ENCODE assay signal across 18 cellular contexts in the genomic region with DNA sequence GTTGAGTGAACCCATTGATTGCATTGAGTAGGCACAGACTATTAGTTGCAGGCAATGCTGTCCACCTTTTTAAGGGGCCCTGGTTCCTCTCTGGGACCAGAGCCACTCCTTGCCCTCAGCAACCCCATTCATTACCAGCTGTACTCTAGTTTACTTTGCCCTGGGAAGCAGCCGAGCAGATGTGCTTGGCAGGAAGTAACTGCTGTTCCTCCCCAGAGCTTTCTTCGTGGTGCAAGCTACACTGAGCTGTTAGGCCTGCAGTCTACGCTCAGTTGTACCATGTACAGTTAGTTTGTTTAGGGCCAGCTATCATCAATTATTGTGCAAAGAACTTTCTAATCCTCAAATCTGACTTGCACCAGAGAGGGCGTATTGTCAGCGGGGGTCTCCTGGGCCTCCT. TPM values are rescaled to one million over a fixed set of nuclear protein-coding genes. Genes with fewer than 3 reads are reported as not detected.
DNase-seq lines count a peak whose midpoint lies in the region; ATAC-seq and TF ChIP-seq lines count a peak whose summit lies in the region.
"Had no signal": no experiment of that assay in that cellular context is flagged by ENCODE, and none has a peak within 500 bp of the region (broad histone marks: within the 10 kb centered on the region; RNA-seq: fewer than 3 reads in every experiment).

No MANE protein-coding gene starts in this region.

- peaks cover 11% of the 10 kb centered on the region for H3K4me1 ChIP-seq in OCI-LY7 (ENCODE audit: insufficient read depth, low read length, poor library complexity, severe bottlenecking)
- H3K4me1 ChIP-seq: BE2C, psoas muscle had no signal

- H3K36me3 ChIP-seq in OCI-LY7 (ENCODE audit: insufficient read depth, low read length): no peaks in the 10 kb centered on the region
- H3K36me3 ChIP-seq: BE2C, MG63, spleen, upper lobe of left lung had no signal

- H4K20me1 ChIP-seq in OCI-LY7 (ENCODE audit: insufficient read depth, low read length): no peaks in the 10 kb centered on the region

- peak overlapping the region; percentile 6; the same call in 1 of the 2 replicates for H3K4me2 ChIP-seq in OCI-LY7 (ENCODE audit: low read length)

- H2AFZ ChIP-seq in OCI-LY7 (ENCODE audit: low read length): peak overlapping the region; percentile 65; the same call in 1 of the 2 replicates

- no TSS peak for BruUV-seq in OCI-LY7 (replicated peaks; lab: Mats Ljungman, UMichigan)

- peak; percentile 17 to 56 for ATAC-seq in left cardiac atrium
- ATAC-seq in GM21390 (IDR thresholded peaks at IDR 0.05; ENCODE audit: unreplicated experiment): no peak

- no peaks in the 10 kb centered on the region for H3K79me2 ChIP-seq in OCI-LY7 (ENCODE audit: insufficient read depth, low read depth, low read length)

- POLR2A ChIA-PET in OCI-LY7 (lab: Charles Lee): interaction anchor here (0.5 to 0.9 kb wide), 3 partner anchors 19 to 57 kb away, joined by 3 to 4 read pairs (median 3); no protein-coding TSS in a partner anchor

- intact Hi-C loops in OCI-LY7 (cut with micrococcal nuclease; ENCODE audit: unreplicated experiment) (loop anchor here (2.0 to 10.0 kb wide), 3 partner anchors 73 to 495 kb away; partner anchors contain the start of gene KIF14), left cardiac atrium (cut with DNase I) (loop anchor here in 1 of 2 donors (10.0 kb wide), 1 partner anchor 145 kb away; no protein-coding TSS in a partner anchor)

- no peaks in the 10 kb centered on the region for H3K9me2 ChIP-seq in OCI-LY7 (ENCODE audit: insufficient read depth, low read length)

- no peak for TF ChIP-seq CTCF in OCI-LY7 (conservative IDR thresholded peaks at IDR 0.05; ENCODE audit: low read length)

- CTCF ChIA-PET in OCI-LY7 (lab: Charles Lee; ENCODE audit: unreplicated experiment): interaction anchor here (0.6 to 1.3 kb wide), 4 partner anchors 8 to 146 kb away, joined by 3 to 6 read pairs (median 4); no protein-coding TSS in a partner anchor

- H3K27ac ChIP-seq in OCI-LY7 (ENCODE audit: low read depth, low read length, poor library complexity, severe bottlenecking): no peak overlapping the region
- H3K27ac ChIP-seq: psoas muscle, spleen, upper lobe of left lung had no signal

- no peaks in the 10 kb centered on the region for H3K9me3 ChIP-seq in OCI-LY7 (ENCODE audit: low read length)
- H3K9me3 ChIP-seq: BE2C, MG63, psoas muscle, spleen, upper lobe of left lung had no signal

- DNase-seq in COR-L47 (lab: John Stamatoyannopoulos, UW): peak; percentile 8
- peak; percentile 11 for DNase-seq in GF-D8 (lab: John Stamatoyannopoulos, UW)
- peak; percentile 52 for DNase-seq in OCI-LY7 (ENCODE audit: low spot score)
- DNase-seq in left cardiac atrium: no peak
- DNase-seq in nucleus accumbens (lab: John Stamatoyannopoulos, UW): no peak
- no peak for DNase-seq in activated T-cell treated with anti-CD3 and anti-CD28 coated beads, Interleukin-2, amount 50 U/mL, for 1 hour
- DNase-seq: NCI-H2029 treated with DMSO at 0.1 percent for 48 hours, NCI-H524, spleen had no signal

- no peak overlapping the region for H3K4me3 ChIP-seq in OCI-LY7 (ENCODE audit: low read depth, low read length, poor library complexity, severe bottlenecking)
- H3K4me3 ChIP-seq: MG63, psoas muscle, spleen, upper lobe of left lung had no signal

RNA-seq across cellular contexts. Expression of gene ASCL5, which starts 7.2 kb away (rescaled TPM):
- not detected in 2 replicates for total RNA-seq in OCI-LY7 (2014; rRNA removed; shearing (Covaris generic))
- total RNA-seq in OCI-LY7 (2022) (not detected in 2 replicates), left cardiac atrium (not detected)
- total RNA-seq: activated CD4-positive, alpha-beta memory T cell treated with anti-CD3 and anti-CD28 coated beads, Interleukin-2, amount 10 ng/mL, durations not matched to agents 7 days and 5 days; astrocyte; frontal cortex; HepG2; upper lobe of left lung had no signal

RNA-seq across cellular contexts. Expression of gene CACNA1S, which starts 7.6 kb away (rescaled TPM):
- total RNA-seq in OCI-LY7 (2014; rRNA removed; shearing (Covaris generic)): not detected in 2 replicates
- total RNA-seq in OCI-LY7 (2022) (not detected in 2 replicates), left cardiac atrium (not detected)
- total RNA-seq: activated CD4-positive, alpha-beta memory T cell treated with anti-CD3 and anti-CD28 coated beads, Interleukin-2, amount 10 ng/mL, durations not matched to agents 7 days and 5 days; astrocyte; HepG2 had no signal

RNA-seq across cellular contexts. Expression of gene TMEM9, which starts 34.4 kb away (rescaled TPM):
- 35.3 and 35.9 TPM in 2 replicates for total RNA-seq in OCI-LY7 (2014; rRNA removed; shearing (Covaris generic))
- total RNA-seq in OCI-LY7 (2022): 24.8 and 28.5 TPM in 2 replicates
- total RNA-seq in left cardiac atrium: 10 to 100 TPM; 34.9 to 35.7 TPM

Comparison
In these comparisons a context has a peak if more than half of its experiments do, and no peak if none do; other contexts are left out.
1. DNase-seq: peak in COR-L47 (single experiment), GF-D8 (single experiment) and OCI-LY7 (single experiment); none in left cardiac atrium (single experiment), nucleus accumbens (0 of 56) and activated T-cell treated with anti-CD3 and anti-CD28 coated beads, Interleukin-2, amount 50 U/mL, for 1 hour (single experiment).